8 cellular contexts compared by ENCODE assay signal in the genomic region with DNA sequence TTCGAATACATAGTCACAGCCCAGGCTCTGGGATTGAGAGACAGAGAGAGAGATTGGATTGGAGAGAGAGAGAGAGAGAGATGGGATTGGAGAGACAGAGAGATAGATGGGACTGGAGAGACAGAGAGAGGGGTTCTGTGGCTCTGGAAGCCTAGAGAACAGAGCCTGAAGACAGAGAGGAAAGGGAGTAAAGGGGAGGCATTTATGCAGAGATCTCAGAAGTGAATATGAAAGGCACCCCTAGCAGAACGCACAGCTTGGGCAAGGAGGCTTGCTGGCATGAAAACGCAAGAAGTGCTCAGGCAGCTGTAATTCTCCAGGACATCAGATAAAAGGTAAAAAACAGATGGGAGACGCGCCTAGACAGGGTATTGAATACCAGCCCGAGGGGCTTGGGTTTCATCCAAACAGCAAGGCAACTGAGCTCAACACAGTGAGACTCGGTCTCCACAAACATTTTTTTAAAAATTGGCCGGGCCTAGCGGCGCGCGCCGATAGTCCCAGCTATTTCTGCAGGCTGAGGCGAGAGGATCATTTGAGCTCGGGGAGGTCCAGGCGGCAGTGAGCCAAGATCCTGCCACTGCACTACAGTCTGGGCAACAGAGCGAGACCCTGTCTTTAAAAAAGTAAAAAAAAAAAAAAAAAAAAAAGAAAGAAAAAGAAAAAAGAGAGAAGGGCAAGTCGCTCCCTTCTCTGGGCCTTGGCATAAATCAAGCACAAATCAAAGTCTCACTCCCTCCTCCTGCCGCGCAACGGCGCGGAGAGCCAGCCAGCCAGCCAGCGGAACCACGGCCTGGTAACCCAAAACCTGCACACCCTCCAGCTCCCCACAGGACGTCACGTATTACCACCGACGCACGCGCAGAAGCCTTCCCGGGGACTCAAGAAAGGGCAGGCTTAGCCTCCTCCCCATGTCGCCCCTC. TPM values are rescaled to one million over a fixed set of nuclear protein-coding genes. Genes with fewer than 3 reads are reported as not detected.
DNase-seq lines count a peak whose midpoint lies in the region; ATAC-seq and TF ChIP-seq lines count a peak whose summit lies in the region.

No MANE protein-coding gene starts in this region.

- WGBS in spleen, 5 donors: 5 to 13% (median 8%) methylated on average over 32 to 33 of the region's 33 CpGs

- peaks cover 37% of the 10 kb centered on the region for H3K4me1 ChIP-seq in CD8-positive, alpha-beta T cell (ENCODE audit: insufficient read depth, low read length)
- H3K4me1 ChIP-seq in adipocyte (ENCODE audit: control insufficient read depth, insufficient read depth, low read length): peaks cover 30% of the 10 kb centered on the region
- peaks cover 35 to 49% (median 42%) of the 10 kb centered on the region in 6 donors for H3K4me1 ChIP-seq in spleen

- ATAC-seq in CD8-positive, alpha-beta T cell: no peak
- ATAC-seq in GM21381 (IDR thresholded peaks at IDR 0.05; ENCODE audit: unreplicated experiment): peak; percentile 1

- peak overlapping the region; percentile 98 for H3K4me3 Mint-ChIP-seq in CD8-positive, alpha-beta T cell

- H3K4me1 Mint-ChIP-seq in CD8-positive, alpha-beta T cell (ENCODE audit: low read depth): peaks cover 39% of the 10 kb centered on the region

- intact Hi-C loops in CD8-positive, alpha-beta T cell (cut with DNase I, micrococcal nuclease): loop anchor here (1.0 to 5.0 kb wide), 7 partner anchors 18 to 734 kb away; a partner anchor contains a TSS
- intact Hi-C loops in spleen (cut with DNase I; ENCODE audit: low total_unique reads): loop anchor here (5.0 kb wide), 1 partner anchor 47 kb away; no protein-coding TSS in a partner anchor

- H3K4me3 ChIP-seq in CD8-positive, alpha-beta T cell (ENCODE audit: low read depth, low read length): peak overlapping the region; percentile 40
- H3K4me3 ChIP-seq in adipocyte (ENCODE audit: low read length) (peak overlapping the region; percentile 86), iPS-18c (ENCODE audit: insufficient read depth, low read depth, low read length) (peak overlapping the region; percentile 57), spleen (peak overlapping the region; percentile 13 to 88 (median 42))

- POLR2A ChIA-PET in CD8-positive, alpha-beta T cell (lab: Charles Lee): interaction anchor here (0.6 to 2.1 kb wide), 18 partner anchors 13 to 1141 kb away, joined by 3 to 28 read pairs (median 4); a partner anchor contains a TSS

- peak in 1 of 3 donors; percentile 62 for TF ChIP-seq POLR2A in spleen (IDR thresholded peaks at IDR 0.05)

- no peaks in the 10 kb centered on the region for H3K9me3 Mint-ChIP-seq in CD8-positive, alpha-beta T cell

- no peaks in the 10 kb centered on the region for H3K27me3 Mint-ChIP-seq in CD8-positive, alpha-beta T cell (ENCODE audit: low read depth)

- H3K36me3 ChIP-seq in CD8-positive, alpha-beta T cell (ENCODE audit: insufficient read depth, low read length): no peaks in the 10 kb centered on the region
- H3K36me3 ChIP-seq in adipocyte (ENCODE audit: control insufficient read depth, insufficient read depth, low read length, severe bottlenecking) (peaks cover 8% of the 10 kb centered on the region), spleen (peaks cover 0 to 20% (median 7%) of the 10 kb centered on the region in 6 donors)

- peak overlapping the region; percentile 94 for H3K9ac ChIP-seq in adipocyte (ENCODE audit: low read length)

- H3K27ac Mint-ChIP-seq in CD8-positive, alpha-beta T cell: peak overlapping the region; percentile 100

- no peaks in the 10 kb centered on the region for H3K9me3 ChIP-seq in CD8-positive, alpha-beta T cell (ENCODE audit: low read length)
- no peaks in the 10 kb centered on the region for H3K9me3 ChIP-seq in adipocyte (ENCODE audit: control insufficient read depth, low read length)
- peaks cover 2% of the 10 kb centered on the region for H3K9me3 ChIP-seq in iPS-18c (ENCODE audit: control insufficient read depth, insufficient read depth, low read length)
- H3K9me3 ChIP-seq in spleen: no peaks in the 10 kb centered on the region

- TF ChIP-seq CTCF in CD8-positive, alpha-beta T cell (IDR thresholded peaks at IDR 0.05): no peak
- peak in 7 of 11 experiments; percentile 4 to 45 (median 23) for TF ChIP-seq CTCF in spleen (IDR thresholded peaks at IDR 0.05 in 8 of 11, conservative IDR thresholded peaks at IDR 0.05 in 3 of 11)

- peaks cover 25% of the 10 kb centered on the region for H3K36me3 Mint-ChIP-seq in CD8-positive, alpha-beta T cell

- DNase-seq in CD8-positive, alpha-beta T cell: no peak
- peak; percentile 79 for DNase-seq in NCI-H1694 treated with DMSO at 0.1 percent for 48 hours (lab: John Stamatoyannopoulos, UW)
- peak; percentile 85 for DNase-seq in adipocyte (ENCODE audit: low read depth)
- peak; percentile 100 for DNase-seq in spleen
- no peak for DNase-seq in SIG-M5 (lab: John Stamatoyannopoulos, UW)
- no peak for DNase-seq in SKM-1 (lab: John Stamatoyannopoulos, UW; ENCODE audit: unreplicated experiment)

- no peaks in the 10 kb centered on the region for H3K27me3 ChIP-seq in CD8-positive, alpha-beta T cell (ENCODE audit: insufficient read depth, low read length)
- no peaks in the 10 kb centered on the region for H3K27me3 ChIP-seq in adipocyte (replicated peaks; ENCODE audit: control insufficient read depth, insufficient read depth, low read length)
- H3K27me3 ChIP-seq in spleen (replicated peaks in 1 of 7): no peaks in the 10 kb centered on the region

- H3K27ac ChIP-seq in CD8-positive, alpha-beta T cell (ENCODE audit: low read depth, low read length): peak overlapping the region; percentile 61
- peak overlapping the region; percentile 81 to 100 (median 98) for H3K27ac ChIP-seq in spleen

- CTCF ChIA-PET in CD8-positive, alpha-beta T cell (lab: Charles Lee): interaction anchor here (0.8 to 1.7 kb wide), 4 partner anchors 11 to 51 kb away, joined by 3 to 15 read pairs (median 4); a partner anchor contains a TSS

RNA-seq across cellular contexts. Expression of a gene that starts 0.8 kb away (rescaled TPM):
- total RNA-seq in CD8-positive, alpha-beta T cell: 100 to 1,000 TPM; 186 to 188 TPM
- total RNA-seq in spleen: 100 to 1,000 TPM; 148 to 200 (median 178) TPM
- polyA plus RNA-seq in spleen: 100 to 1,000 TPM in 1 of 3 donors, 10 to 100 TPM in 2; 81.1 to 103 (median 99.2) TPM

RNA-seq across cellular contexts. Expression of a gene that starts 17.7 kb away (rescaled TPM):
- total RNA-seq in CD8-positive, alpha-beta T cell: 10 to 100 TPM; 17.6 to 22.1 TPM
- total RNA-seq in spleen: 10 to 100 TPM; 16.7 to 26.8 (median 21.0) TPM
- polyA plus RNA-seq in spleen: 1 to 10 TPM; 4.9 to 7.6 (median 7.3) TPM

RNA-seq across cellular contexts. Expression of a gene that starts 49.3 kb away (rescaled TPM):
- 1 to 10 TPM; 1.8 to 3.0 TPM for total RNA-seq in CD8-positive, alpha-beta T cell
- total RNA-seq in spleen: 10 to 100 TPM in 4 of 7 donors, 1 to 10 TPM in 3; 7.5 to 22.6 (median 10.3) TPM
- polyA plus RNA-seq in spleen: 1 to 10 TPM; 1.3 to 2.1 (median 2.1) TPM

Comparison
In these comparisons a context has a peak if more than half of its experiments do, and no peak if none do; other contexts are left out.
1. DNase-seq: peak in NCI-H1694 treated with DMSO at 0.1 percent for 48 hours (single experiment), adipocyte (single experiment) and spleen (single experiment); none in CD8-positive, alpha-beta T cell (0 of 7), SIG-M5 (single experiment) and SKM-1 (single experiment).
2. Peak in every context shown above with its lines, with median percentiles within 50 percentile points of each other: H3K4me3 ChIP-seq.